Comparison of ENCODE assay signal across 8 cellular contexts in genomic region chr19:38506723-38507550, GRCh38.
A peak's percentile ranks its signal among the peaks of the same experiment; 100 is the strongest.
DNase-seq lines count a peak whose midpoint lies in the region; ATAC-seq and TF ChIP-seq lines count a peak whose summit lies in the region.

No MANE protein-coding gene starts in this region.

- no peaks in the 10 kb centered on the region for H3K9me3 Mint-ChIP-seq in HFFc6
- no peaks in the 10 kb centered on the region for H3K9me3 Mint-ChIP-seq in activated CD8-positive, alpha-beta T cell treated with anti-CD3 and anti-CD28 coated beads for 36 hours

- no peak for TF ChIP-seq CTCF in DND-41 (IDR thresholded peaks at IDR 0.05; ENCODE audit: borderline replicate concordance, extremely low read depth, low read length, poor library complexity, severe bottlenecking)
- no peak for TF ChIP-seq CTCF in HFFc6 (IDR thresholded peaks at IDR 0.05)
- no peak for TF ChIP-seq CTCF in activated CD8-positive, alpha-beta T cell treated with anti-CD3 and anti-CD28 coated beads for 36 hours (IDR thresholded peaks at IDR 0.05)
- no peak for TF ChIP-seq CTCF in omental fat pad (IDR thresholded peaks at IDR 0.05)

- H3K27me3 ChIP-seq in DND-41 (ENCODE audit: insufficient read depth, low read length, poor library complexity): no peaks in the 10 kb centered on the region

- no peaks in the 10 kb centered on the region for H3K9me3 ChIP-seq in DND-41 (ENCODE audit: insufficient read depth, low read length, severe bottlenecking)

- H3K36me3 ChIP-seq in DND-41 (ENCODE audit: insufficient read depth, low read length): no peaks in the 10 kb centered on the region

- no peak overlapping the region for H3K27ac Mint-ChIP-seq in HFFc6
- no peak overlapping the region for H3K27ac Mint-ChIP-seq in activated CD8-positive, alpha-beta T cell treated with anti-CD3 and anti-CD28 coated beads for 36 hours

- POLR2A ChIA-PET in activated CD8-positive, alpha-beta T cell treated with anti-CD3 and anti-CD28 coated beads for 36 hours (lab: Charles Lee): no interaction called here

- no peaks in the 10 kb centered on the region for H3K4me1 Mint-ChIP-seq in HFFc6 (ENCODE audit: low read depth)
- no peaks in the 10 kb centered on the region for H3K4me1 Mint-ChIP-seq in activated CD8-positive, alpha-beta T cell treated with anti-CD3 and anti-CD28 coated beads for 36 hours (ENCODE audit: low read depth)

- intact Hi-C loops in activated CD8-positive, alpha-beta T cell treated with anti-CD3 and anti-CD28 coated beads for 36 hours (cut with micrococcal nuclease): no loop called here

- no peaks in the 10 kb centered on the region for H4K20me1 ChIP-seq in DND-41 (ENCODE audit: insufficient read depth, low read length)

- H3K9ac ChIP-seq in DND-41 (ENCODE audit: low read depth, low read length): no peak overlapping the region

- no peak overlapping the region for H3K4me3 Mint-ChIP-seq in HFFc6
- H3K4me3 Mint-ChIP-seq in activated CD8-positive, alpha-beta T cell treated with anti-CD3 and anti-CD28 coated beads for 36 hours: no peak overlapping the region

- ATAC-seq in DND-41 (ENCODE audit: insufficient read depth, low read depth) (peak; percentile 66), omental fat pad (ENCODE audit: low FRiP score) (peak; percentile 67), HG02884 (IDR thresholded peaks at IDR 0.05; ENCODE audit: unreplicated experiment) (no peak)
- ATAC-seq in activated CD8-positive, alpha-beta T cell treated with anti-CD3 and anti-CD28 coated beads for 36 hours: peak; percentile 97

- H3K27ac ChIP-seq in DND-41 (ENCODE audit: low read length): no peak overlapping the region

- no peak overlapping the region for H3K4me3 ChIP-seq in DND-41 (ENCODE audit: low read depth in 1 of 2, low read length in 2 of 2)

- H3K4me1 ChIP-seq in DND-41 (ENCODE audit: insufficient read depth, low read length): no peaks in the 10 kb centered on the region

- CTCF ChIA-PET in activated CD8-positive, alpha-beta T cell treated with anti-CD3 and anti-CD28 coated beads for 36 hours (lab: Charles Lee): interaction anchor here (0.6 to 1.1 kb wide), 4 partner anchors 9 to 323 kb away, joined by 3 to 10 read pairs (median 4); partner anchors contain the start of gene FAM98C

- H3K36me3 Mint-ChIP-seq in HFFc6 (ENCODE audit: low read depth): no peaks in the 10 kb centered on the region
- H3K36me3 Mint-ChIP-seq in activated CD8-positive, alpha-beta T cell treated with anti-CD3 and anti-CD28 coated beads for 36 hours (ENCODE audit: low read depth): no peaks in the 10 kb centered on the region

- peak; percentile 51 for DNase-seq in DND-41
- DNase-seq in HFFc6: peak; percentile 6
- peak; percentile 86 for DNase-seq in NCI-H774 (lab: John Stamatoyannopoulos, UW)
- peak; percentile 92 for DNase-seq in activated CD8-positive, alpha-beta T cell treated with anti-CD3 and anti-CD28 coated beads for 36 hours
- DNase-seq in fibroblast of peridontal ligament (ENCODE audit: extremely low read depth): peak; percentile 14
- DNase-seq in omental fat pad (ENCODE audit: low spot score): peak; percentile 47
- no peak for DNase-seq in GF-D8 (lab: John Stamatoyannopoulos, UW)

- H2AFZ ChIP-seq in DND-41 (ENCODE audit: low read depth, low read length): no peak overlapping the region

- peaks cover 10% of the 10 kb centered on the region for H3K27me3 Mint-ChIP-seq in HFFc6 (ENCODE audit: insufficient read depth)
- peaks cover 11% of the 10 kb centered on the region for H3K27me3 Mint-ChIP-seq in activated CD8-positive, alpha-beta T cell treated with anti-CD3 and anti-CD28 coated beads for 36 hours

- H3K79me2 ChIP-seq in DND-41 (ENCODE audit: insufficient read depth, low read length): no peaks in the 10 kb centered on the region

- H3K4me2 ChIP-seq in DND-41 (ENCODE audit: insufficient read depth, low read length): no peak overlapping the region
